ENCODE assay signal across 8 cellular contexts in the genomic region with DNA sequence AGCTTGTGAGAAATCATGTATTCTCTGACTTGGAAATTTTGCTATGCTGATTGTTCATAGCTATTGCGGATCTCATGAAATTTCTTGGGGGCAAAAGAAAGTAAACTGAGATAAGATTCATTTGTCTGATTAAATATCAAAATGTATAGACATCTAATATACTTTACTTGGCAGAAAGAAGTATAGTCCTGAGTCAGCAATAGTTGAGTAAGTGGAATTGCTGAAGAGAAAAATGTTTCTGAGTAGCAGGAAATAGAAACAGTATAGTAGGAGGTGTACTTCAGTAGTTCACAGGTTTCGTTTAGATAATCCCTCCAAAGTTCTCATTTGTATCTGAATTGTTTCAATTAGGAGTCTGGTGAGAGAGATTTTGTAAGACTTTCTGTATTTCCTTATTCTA.
"Had no signal": no experiment of that assay in that cellular context is flagged by ENCODE, and none has a peak within 500 bp of the region (broad histone marks: within the 10 kb centered on the region; RNA-seq: fewer than 3 reads in every experiment).

No MANE protein-coding gene starts in this region.

- H3K4me3 ChIP-seq: GM23248, HAP-1 had no signal

- H3K4me1 ChIP-seq: HAP-1 had no signal

- H2AFZ ChIP-seq: GM23248 had no signal

- H3K27ac ChIP-seq: GM23248, KMS-11 had no signal

- H3K4me2 ChIP-seq: KMS-11 had no signal

- H3K9me3 ChIP-seq: HAP-1 had no signal

- DNase-seq: GM23248, GOT3, H7, Karpas-422, KBM-7 had no signal

- H3K36me3 ChIP-seq: HAP-1 had no signal

- FAIRE-seq: HTR-8/SVneo had no signal

- H3K9ac ChIP-seq: GM23248, KMS-11 had no signal
